13 cellular contexts compared by ENCODE assay signal in the genomic region with DNA sequence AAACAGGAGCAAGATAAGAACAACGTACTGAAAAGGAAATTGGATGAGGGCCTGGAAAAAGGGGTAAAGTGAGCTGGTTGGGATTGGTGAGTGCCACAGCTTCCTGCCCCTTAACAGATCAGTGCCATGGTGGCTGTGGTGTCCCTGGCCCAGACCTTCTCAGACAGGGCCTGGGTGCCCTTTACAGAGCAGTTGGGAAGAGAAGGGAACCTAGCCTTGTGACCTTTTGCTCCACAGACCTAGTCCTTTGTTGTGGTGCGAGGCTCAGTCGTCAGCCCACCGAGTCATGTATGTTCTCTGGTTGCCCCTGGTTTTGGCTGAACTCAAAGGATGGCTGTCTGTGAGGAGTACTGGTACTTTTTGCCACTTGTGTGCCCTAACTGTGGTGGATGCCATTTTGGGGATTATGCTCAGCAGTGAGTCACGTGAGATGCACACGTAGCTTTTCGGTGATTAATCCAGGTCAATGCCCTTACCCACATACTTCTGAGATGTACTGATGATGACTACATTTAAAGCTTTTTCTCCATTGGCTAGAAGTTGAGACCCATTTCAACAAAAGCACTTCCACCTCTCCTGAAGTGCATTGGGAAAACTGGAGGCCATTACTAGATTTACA. TPM values are rescaled to one million over a fixed set of nuclear protein-coding genes. Genes with fewer than 3 reads are reported as not detected.
DNase-seq lines count a peak whose midpoint lies in the region; ATAC-seq and TF ChIP-seq lines count a peak whose summit lies in the region.
"Had no signal": no experiment of that assay in that cellular context is flagged by ENCODE, and none has a peak within 500 bp of the region (broad histone marks: within the 10 kb centered on the region; RNA-seq: fewer than 3 reads in every experiment).

No MANE protein-coding gene starts in this region.

- H3K4me3 ChIP-seq in kidney epithelial cell (ENCODE audit: low read depth, low read length) (no peak overlapping the region), prostate gland (no peak overlapping the region)
- H3K4me3 ChIP-seq: sigmoid colon had no signal

- no peak for TF ChIP-seq POLR2A in prostate gland (IDR thresholded peaks at IDR 0.05)

- intact Hi-C loops in prostate gland (cut with DNase I) = no loop called here

- H3K36me3 ChIP-seq in kidney epithelial cell (ENCODE audit: control insufficient read depth, insufficient read depth, low read length) (no peaks in the 10 kb centered on the region), prostate gland (no peaks in the 10 kb centered on the region)
- H3K36me3 ChIP-seq: sigmoid colon had no signal

- DNase-seq in Daoy (ENCODE audit: low read depth) = peak; percentile 56
- DNase-seq in HT1080 (ENCODE audit: low read depth) = peak; percentile 81
- DNase-seq in astrocyte of the hippocampus (ENCODE audit: low read depth, low spot score) = peak; percentile 44
- DNase-seq in kidney epithelial cell (ENCODE audit: low read depth) = peak; percentile 28
- DNase-seq in prostate gland (ENCODE audit: low spot score) = no peak
- DNase-seq in NCI-H187 (lab: John Stamatoyannopoulos, UW) = no peak
- DNase-seq: effector CD4-positive, alpha-beta T cell; naive B cell; NCI-H1417; NCI-H748 treated with DMSO at 0.1 percent for 48 hours; sigmoid colon had no signal

- ATAC-seq in GM21786 (IDR thresholded peaks at IDR 0.05; ENCODE audit: unreplicated experiment) (no peak), GM19395 (IDR thresholded peaks at IDR 0.05; ENCODE audit: unreplicated experiment) (no peak)

- H3K9me3 ChIP-seq in prostate gland = no peaks in the 10 kb centered on the region
- H3K9me3 ChIP-seq: sigmoid colon had no signal

- WGBS in prostate gland = 88% methylated on average over 7 of the region's 7 CpGs

- H3K27me3 ChIP-seq in kidney epithelial cell (ENCODE audit: control insufficient read depth, insufficient read depth, low read length) = no peaks in the 10 kb centered on the region
- H3K27me3 ChIP-seq in prostate gland (replicated peaks; ENCODE audit: insufficient read depth) = no peaks in the 10 kb centered on the region
- H3K27me3 ChIP-seq: sigmoid colon had no signal

- no peak overlapping the region for H3K27ac ChIP-seq in prostate gland
- H3K27ac ChIP-seq: sigmoid colon had no signal

- no peaks in the 10 kb centered on the region for H3K4me1 ChIP-seq in prostate gland (replicated peaks)
- H3K4me1 ChIP-seq: sigmoid colon had no signal

- TF ChIP-seq CTCF in kidney epithelial cell (IDR thresholded peaks at IDR 0.05; ENCODE audit: insufficient read depth, low read length, poor library complexity, severe bottlenecking) = no peak
- TF ChIP-seq CTCF in prostate gland (IDR thresholded peaks at IDR 0.05) = no peak

RNA-seq across cellular contexts. Expression of a gene that starts 48.4 kb away (rescaled TPM):
- 71.9 and 95.9 TPM in 2 replicates for total RNA-seq in Daoy (2014; rRNA removed; shearing (Covaris generic))
- 65.0 and 69.6 TPM in 2 replicates for total RNA-seq in HT1080 (2014; rRNA removed; shearing (Covaris generic))
- polyA plus RNA-seq in HT1080 (2015; cell fraction: cytosol; rRNA removed) = 50.5 and 53.3 TPM in 2 replicates
- 77.7 and 81.6 TPM in 2 replicates for polyA plus RNA-seq in HT1080 (2015; cell fraction: nucleus; rRNA removed)
- 20.6 and 24.9 TPM in 2 replicates for total RNA-seq in kidney epithelial cell
- 10 to 100 TPM; 18.4 to 22.7 TPM for total RNA-seq in prostate gland

Comparison
In these comparisons a context has a peak if more than half of its experiments do, and no peak if none do; other contexts are left out.
1. DNase-seq: peak in Daoy (single experiment), HT1080 (single experiment), astrocyte of the hippocampus (single experiment) and kidney epithelial cell (single experiment); none in prostate gland (single experiment) and NCI-H187 (0 of 2).